14 cellular contexts compared by ENCODE assay signal in genomic region chrX:10085223-10085622, GRCh38.
DNase-seq lines count a peak whose midpoint lies in the region; ATAC-seq, FAIRE-seq and TF ChIP-seq lines count a peak whose summit lies in the region.
"Had no signal": no experiment of that assay in that cellular context is flagged by ENCODE, and none has a peak within 500 bp of the region (broad histone marks: within the 10 kb centered on the region; RNA-seq: fewer than 3 reads in every experiment).

No MANE protein-coding gene starts in this region.

- TF ChIP-seq CTCF in A549 (IDR thresholded peaks at IDR 0.05) = no peak
- TF ChIP-seq CTCF in bronchial epithelial cell (IDR thresholded peaks at IDR 0.05; ENCODE audit: insufficient read depth, low read length, severe bottlenecking) = no peak
- TF ChIP-seq CTCF in adrenal gland (IDR thresholded peaks at IDR 0.05) = no peak

- H3K27me3 ChIP-seq in bronchial epithelial cell (ENCODE audit: control insufficient read depth, insufficient read depth, low read length) (no peaks in the 10 kb centered on the region), adrenal gland (no peaks in the 10 kb centered on the region)
- H3K27me3 ChIP-seq: gastrocnemius medialis, right atrium auricular region had no signal

- H3K4me2 ChIP-seq in A549 = no peak overlapping the region

- FAIRE-seq in A549 (lab: Jason Lieb, UNC) = peak; percentile 96
- peak; percentile 75 for FAIRE-seq in GM18507 (lab: Jason Lieb, UNC)
- FAIRE-seq in bronchial epithelial cell (lab: Jason Lieb, UNC) = no peak

- CTCF ChIA-PET in A549 (lab: Yijun Ruan, JAX) = interaction anchor here (0.8 to 2.9 kb wide), 4 partner anchors 22 to 35 kb away, joined by 3 to 16 read pairs (median 4); no protein-coding TSS in a partner anchor

- TF ChIP-seq POLR2A in A549 (IDR thresholded peaks at IDR 0.05; ENCODE audit: low read length) = no peak
- TF ChIP-seq POLR2A in adrenal gland (IDR thresholded peaks at IDR 0.05) = no peak

- no peak for TF ChIP-seq RAD21 in A549 (conservative IDR thresholded peaks at IDR 0.05 in 1 of 2, IDR thresholded peaks at IDR 0.05 in 1 of 2)

- no peak for DNase-seq in A549 (ENCODE audit: low read depth in 1 of 2, low spot score in 1 of 2)
- DNase-seq in GM18507 (ENCODE audit: extremely low spot score, insufficient read length, low read depth) = no peak
- DNase-seq in bronchial epithelial cell (ENCODE audit: low read depth) = peak; percentile 30
- DNase-seq in stimulated activated CD4-positive, alpha-beta T cell treated with anti-CD3 and anti-CD28 coated beads, Interleukin-15, amount 100 ng/mL, for 24 hours = no peak
- DNase-seq in effector CD4-positive, alpha-beta T cell = no peak
- no peak for DNase-seq in adrenal gland
- no peak for DNase-seq in foreskin melanocyte
- DNase-seq: activated CD4-positive, alpha-beta T cell treated with anti-CD3 and anti-CD28 coated beads for 48 hours; gastrocnemius medialis; HCEC 1CT; NCI-H1930 had no signal

- WGBS in A549 (ENCODE audit: missing lambda C conversion rate) = 81% methylated on average over 1 of the region's 1 CpG
- WGBS in adrenal gland, 4 donors = 20 to 56% (median 41%) methylated on average over 1 of the region's 1 CpG

- POLR2A ChIA-PET in A549 (lab: Yijun Ruan, JAX) = no interaction called here

- TF ChIP-seq EP300 in A549 (IDR thresholded peaks at IDR 0.05) = no peak

- intact Hi-C loops in adrenal gland (cut with DNase I) = no loop called here

- H3K27ac ChIP-seq in A549 (no peak overlapping the region), KOPT-K1 (ENCODE audit: low read depth, low read length, poor library complexity, severe bottlenecking) (peak overlapping the region; percentile 47), adrenal gland (no peak overlapping the region)

- no peaks in the 10 kb centered on the region for H3K36me3 ChIP-seq in KOPT-K1 (ENCODE audit: insufficient read depth, low read length)
- peaks cover 2% of the 10 kb centered on the region for H3K36me3 ChIP-seq in bronchial epithelial cell (ENCODE audit: control insufficient read depth, insufficient read depth, low read length)
- no peaks in the 10 kb centered on the region for H3K36me3 ChIP-seq in adrenal gland (replicated peaks in 1 of 2)
- H3K36me3 ChIP-seq: gastrocnemius medialis, right atrium auricular region had no signal

- no peak for ATAC-seq in A549
- ATAC-seq: gastrocnemius medialis had no signal

- H3K4me1 ChIP-seq in A549 (peaks cover 39% of the 10 kb centered on the region), adrenal gland (replicated peaks in 1 of 2) (peaks cover 6 to 13% of the 10 kb centered on the region in 2 donors)

- H3K9me3 ChIP-seq in A549 = no peaks in the 10 kb centered on the region
- no peaks in the 10 kb centered on the region for H3K9me3 ChIP-seq in KOPT-K1 (ENCODE audit: insufficient read depth, low read length, poor library complexity, severe bottlenecking)
- H3K9me3 ChIP-seq in adrenal gland (replicated peaks in 1 of 3) = no peaks in the 10 kb centered on the region
- H3K9me3 ChIP-seq: gastrocnemius medialis, right atrium auricular region had no signal

- H3K4me3 ChIP-seq in A549 = no peak overlapping the region
- H3K4me3 ChIP-seq in bronchial epithelial cell (ENCODE audit: low read depth, low read length) = no peak overlapping the region
- no peak overlapping the region for H3K4me3 ChIP-seq in adrenal gland
- H3K4me3 ChIP-seq: gastrocnemius medialis, lung, right atrium auricular region had no signal

TF ChIP-seq in A549, 52 proteins besides CTCF, POLR2A, EP300 and RAD21:
- TF ChIP-seq HES2 (IDR thresholded peaks at IDR 0.05) (no peak), CEBPB (IDR thresholded peaks at IDR 0.05) (no peak), HOXA7 (CRISPR knock-in tag; IDR thresholded peaks at IDR 0.05) (no peak), RNF2 (IDR thresholded peaks at IDR 0.05; ENCODE audit: borderline replicate concordance, low read depth) (no peak), ESRRA (IDR thresholded peaks at IDR 0.05; ENCODE audit: borderline replicate concordance, low read length) (no peak), EHF (CRISPR knock-in tag; IDR thresholded peaks at IDR 0.05) (no peak), FOXS1 (CRISPR knock-in tag; IDR thresholded peaks at IDR 0.05) (no peak)
- TF ChIP-seq, protein P1, sequence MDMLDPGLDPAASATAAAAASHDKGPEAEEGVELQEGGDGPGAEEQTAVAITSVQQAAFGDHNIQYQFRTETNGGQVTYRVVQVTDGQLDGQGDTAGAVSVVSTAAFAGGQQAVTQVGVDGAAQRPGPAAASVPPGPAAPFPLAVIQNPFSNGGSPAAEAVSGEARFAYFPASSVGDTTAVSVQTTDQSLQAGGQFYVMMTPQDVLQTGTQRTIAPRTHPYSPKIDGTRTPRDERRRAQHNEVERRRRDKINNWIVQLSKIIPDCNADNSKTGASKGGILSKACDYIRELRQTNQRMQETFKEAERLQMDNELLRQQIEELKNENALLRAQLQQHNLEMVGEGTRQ (IDR thresholded peaks at IDR 0.05) = no peak
